ENCODE assay signal across 11 cellular contexts in the genomic region with DNA sequence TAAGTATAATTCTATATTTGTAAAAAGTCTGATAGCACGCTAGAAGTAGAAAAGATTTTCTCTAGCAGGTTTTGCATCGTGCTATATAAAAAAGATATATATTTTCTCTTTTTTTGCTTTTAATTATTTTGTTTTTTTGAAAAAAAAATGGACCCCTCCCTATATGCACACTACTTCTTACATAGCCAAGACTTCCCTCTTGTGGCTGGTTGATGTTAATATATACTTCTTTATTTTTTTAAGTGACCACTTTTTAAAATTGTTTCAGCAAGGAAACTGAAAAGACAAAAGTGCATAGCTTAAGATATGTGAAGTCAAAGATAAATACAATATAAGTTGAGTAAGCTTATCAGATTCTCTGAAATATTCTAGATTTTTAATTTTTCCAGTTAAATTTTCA.
DNase-seq lines count a peak whose midpoint lies in the region; FAIRE-seq and TF ChIP-seq lines count a peak whose summit lies in the region.
"Had no signal": no experiment of that assay in that cellular context is flagged by ENCODE, and none has a peak within 500 bp of the region (broad histone marks: within the 10 kb centered on the region; RNA-seq: fewer than 3 reads in every experiment).

No MANE protein-coding gene starts in this region.

- no peaks in the 10 kb centered on the region for H3K4me1 Mint-ChIP-seq in activated naive CD8-positive, alpha-beta T cell treated with anti-CD3 and anti-CD28 coated beads for 36 hours
- H3K4me1 Mint-ChIP-seq: CD4-positive, CD25-positive, alpha-beta regulatory T cell had no signal

- H3K27me3 ChIP-seq in bronchial epithelial cell (ENCODE audit: control insufficient read depth, insufficient read depth, low read length): no peaks in the 10 kb centered on the region

- H3K4me3 ChIP-seq in bronchial epithelial cell (ENCODE audit: low read depth, low read length) (no peak overlapping the region), retinal pigment epithelial cell (ENCODE audit: low read length) (no peak overlapping the region)
- H3K4me3 ChIP-seq: psoas muscle had no signal

- no peak overlapping the region for H3K4me3 Mint-ChIP-seq in activated naive CD8-positive, alpha-beta T cell treated with anti-CD3 and anti-CD28 coated beads for 36 hours
- H3K4me3 Mint-ChIP-seq: CD4-positive, CD25-positive, alpha-beta regulatory T cell had no signal

- no peak for TF ChIP-seq CTCF in bronchial epithelial cell (IDR thresholded peaks at IDR 0.05; ENCODE audit: insufficient read depth, low read length, severe bottlenecking)
- TF ChIP-seq CTCF in retinal pigment epithelial cell (conservative IDR thresholded peaks at IDR 0.05; ENCODE audit: low read depth, low read length): peak; percentile 42

- no peaks in the 10 kb centered on the region for H3K36me3 ChIP-seq in bronchial epithelial cell (ENCODE audit: control insufficient read depth, insufficient read depth, low read length)

- H3K27ac Mint-ChIP-seq in activated naive CD8-positive, alpha-beta T cell treated with anti-CD3 and anti-CD28 coated beads for 36 hours: no peak overlapping the region
- H3K27ac Mint-ChIP-seq: CD4-positive, CD25-positive, alpha-beta regulatory T cell had no signal

- no peaks in the 10 kb centered on the region for H3K36me3 Mint-ChIP-seq in activated naive CD8-positive, alpha-beta T cell treated with anti-CD3 and anti-CD28 coated beads for 36 hours
- H3K36me3 Mint-ChIP-seq: CD4-positive, CD25-positive, alpha-beta regulatory T cell had no signal

- DNase-seq in SKM-1 treated with dmso at 0.1 percent for 144 hours (lab: John Stamatoyannopoulos, UW; ENCODE audit: unreplicated experiment) (peak; percentile 41), SKM-1 (lab: John Stamatoyannopoulos, UW; ENCODE audit: unreplicated experiment) (no peak), NCI-H1694 (lab: John Stamatoyannopoulos, UW) (peak; percentile 17), bronchial epithelial cell (ENCODE audit: low read depth) (peak; percentile 6), retinal pigment epithelial cell (ENCODE audit: low read depth) (no peak), GM03348 (ENCODE audit: low spot score) (no peak), kidney glomerular epithelial cell (lab: John Stamatoyannopoulos, UW) (no peak)
- no peak for DNase-seq in activated naive CD8-positive, alpha-beta T cell treated with anti-CD3 and anti-CD28 coated beads for 36 hours
- DNase-seq: CD4-positive, CD25-positive, alpha-beta regulatory T cell; MM.1S; psoas muscle had no signal

- FAIRE-seq in bronchial epithelial cell (lab: Jason Lieb, UNC): no peak

- no peaks in the 10 kb centered on the region for H3K9me3 Mint-ChIP-seq in activated naive CD8-positive, alpha-beta T cell treated with anti-CD3 and anti-CD28 coated beads for 36 hours

- H3K27me3 Mint-ChIP-seq in activated naive CD8-positive, alpha-beta T cell treated with anti-CD3 and anti-CD28 coated beads for 36 hours: no peaks in the 10 kb centered on the region
- H3K27me3 Mint-ChIP-seq: CD4-positive, CD25-positive, alpha-beta regulatory T cell had no signal

Comparison
In these comparisons a context has a peak if more than half of its experiments do, and no peak if none do; other contexts are left out.
1. DNase-seq: peak in SKM-1 treated with dmso at 0.1 percent for 144 hours (single experiment), NCI-H1694 (single experiment) and bronchial epithelial cell (single experiment); none in SKM-1 (single experiment), retinal pigment epithelial cell (single experiment), GM03348 (single experiment), kidney glomerular epithelial cell (single experiment) and activated naive CD8-positive, alpha-beta T cell treated with anti-CD3 and anti-CD28 coated beads for 36 hours (single experiment).